ENCODE assay signal across 1 cellular context in the genomic region with DNA sequence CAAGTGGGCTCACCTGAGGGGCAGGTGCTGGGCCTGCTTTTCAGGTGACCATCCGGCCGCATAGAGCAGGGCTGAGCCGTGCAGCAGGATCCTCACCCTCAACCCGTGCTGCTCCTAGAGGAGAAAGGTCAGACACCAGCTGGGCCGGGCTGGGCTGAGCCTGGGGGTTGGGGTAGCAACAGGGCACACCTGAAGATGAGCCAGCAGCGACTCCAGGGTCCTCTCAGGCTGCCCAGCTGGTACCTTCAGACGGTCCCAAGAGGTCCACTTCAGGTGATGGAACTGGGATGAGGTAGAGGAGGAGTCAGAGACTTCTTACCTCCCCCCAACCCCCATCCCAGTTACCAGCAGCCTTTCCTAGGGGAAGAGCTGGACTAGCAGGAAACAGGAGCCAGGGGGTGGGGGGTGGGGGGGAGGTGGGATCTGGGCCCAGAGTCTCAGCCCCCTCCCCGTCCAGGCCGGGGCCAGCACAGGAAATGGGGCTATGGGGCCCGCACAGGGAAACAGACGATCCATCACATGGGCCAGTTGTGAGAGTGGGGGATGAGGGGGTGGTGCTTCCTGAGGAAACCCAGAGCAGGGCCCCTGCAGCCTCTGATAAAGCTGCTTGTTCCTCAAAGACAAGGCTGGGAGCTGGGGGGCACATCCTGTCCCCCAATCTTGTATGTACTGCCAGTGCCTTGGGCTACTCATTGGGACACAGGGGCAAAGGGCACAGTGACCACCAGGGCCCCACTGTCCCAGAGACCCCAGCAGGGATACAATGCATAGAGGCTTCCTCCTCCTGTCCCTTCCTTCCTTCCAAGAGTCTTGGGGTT.
TF ChIP-seq lines count a peak whose summit lies in the region.

No MANE protein-coding gene starts in this region.

TF ChIP-seq in K562, 482 proteins besides CTCF, POLR2A, EP300 and RAD21 (continues in another document):
- TF ChIP-seq CHCHD3 (CRISPR knock-in tag; IDR thresholded peaks at IDR 0.05) (no peak), MAFG (tag; conservative IDR thresholded peaks at IDR 0.05) (no peak), RCOR1 (IDR thresholded peaks at IDR 0.05; ENCODE audit: borderline replicate concordance in 1 of 2, low read depth in 2 of 2, low read length in 2 of 2) (0 out of 4 replicates have a peak, but pooled peaks of 1 of the 2 experiments have one; percentile 52), MLX (CRISPR knock-in tag; conservative IDR thresholded peaks at IDR 0.05) (no peak), IRF2 (CRISPR knock-in tag; IDR thresholded peaks at IDR 0.05) (no peak), PML (IDR thresholded peaks at IDR 0.05; ENCODE audit: low read length) (no peak), ZBTB7A (IDR thresholded peaks at IDR 0.05; ENCODE audit: borderline replicate concordance, control insufficient read depth, low read depth, low read length) (peak; percentile 68; the same call in 1 of the 2 replicates), RHOXF2B (CRISPR knock-in tag; conservative IDR thresholded peaks at IDR 0.05) (no peak), PHF20 (IDR thresholded peaks at IDR 0.05; ENCODE audit: partially characterized antibody) (no peak), PHF21A (IDR thresholded peaks at IDR 0.05; ENCODE audit: borderline replicate concordance, low read depth) (no peak), ZNF324 (CRISPR knock-in tag; IDR thresholded peaks at IDR 0.05) (no peak), ARID1B (IDR thresholded peaks at IDR 0.05) (peak; percentile 84), THAP12 (CRISPR knock-in tag; IDR thresholded peaks at IDR 0.05) (no peak), RAD51 (IDR thresholded peaks at IDR 0.05; ENCODE audit: borderline replicate concordance, low read depth) (no peak), THRA (IDR thresholded peaks at IDR 0.05) (no peak), SMARCB1 (IDR thresholded peaks at IDR 0.05; ENCODE audit: insufficient read length, low read depth) (no peak), ILK (tag; IDR thresholded peaks at IDR 0.05; ENCODE audit: borderline replicate concordance, low read depth) (no peak), ZBTB17 (CRISPR knock-in tag; IDR thresholded peaks at IDR 0.05) (no peak), TEAD4 (IDR thresholded peaks at IDR 0.05; ENCODE audit: low read length) (peak; percentile 55; the same call in 1 of the 2 replicates), TEAD4 (CRISPR knock-in tag; IDR thresholded peaks at IDR 0.05; ENCODE audit: borderline replicate concordance) (no peak), SOX6 (IDR thresholded peaks at IDR 0.05) (no peak), POLR2AphosphoS5 (IDR thresholded peaks at IDR 0.05; ENCODE audit: control insufficient read depth, insufficient read depth, low read depth, low read length) (peak; percentile 57; the same call in 1 of the 2 replicates), SMARCE1 (IDR thresholded peaks at IDR 0.05) (peak; percentile 35; the same call in 1 of the 2 replicates), ZNF695 (CRISPR knock-in tag; IDR thresholded peaks at IDR 0.05) (no peak), CCNT2 (IDR thresholded peaks at IDR 0.05; ENCODE audit: borderline replicate concordance, extremely low read depth, insufficient read length, low read depth, low read length) (peak; percentile 31), HNRNPL (IDR thresholded peaks at IDR 0.05; ENCODE audit: low read depth, low read length) (no peak), NCOA4 (IDR thresholded peaks at IDR 0.05; ENCODE audit: partially characterized antibody) (no peak), HDAC2 (IDR thresholded peaks at IDR 0.05) (no peak), ATF7 (IDR thresholded peaks at IDR 0.05) (no peak), ERF (CRISPR knock-in tag; IDR thresholded peaks at IDR 0.05) (no peak), HCFC1 (IDR thresholded peaks at IDR 0.05; ENCODE audit: low read depth, low read length) (no peak), GABPB1 (CRISPR knock-in tag; IDR thresholded peaks at IDR 0.05) (no peak), RBBP5 (IDR thresholded peaks at IDR 0.05; ENCODE audit: borderline replicate concordance, insufficient read depth, low read length, poor library complexity, severe bottlenecking) (no peak), ZNF778 (CRISPR knock-in tag; IDR thresholded peaks at IDR 0.05) (no peak), ZSCAN29 (IDR thresholded peaks at IDR 0.05) (no peak), HDAC6 (IDR thresholded peaks at IDR 0.05; ENCODE audit: low read depth, low read length) (no peak), RBM17 (IDR thresholded peaks at IDR 0.05; ENCODE audit: borderline replicate concordance, low read depth, low read length) (no peak), KHSRP (IDR thresholded peaks at IDR 0.05) (no peak)
- TF ChIP-seq, protein P1, sequence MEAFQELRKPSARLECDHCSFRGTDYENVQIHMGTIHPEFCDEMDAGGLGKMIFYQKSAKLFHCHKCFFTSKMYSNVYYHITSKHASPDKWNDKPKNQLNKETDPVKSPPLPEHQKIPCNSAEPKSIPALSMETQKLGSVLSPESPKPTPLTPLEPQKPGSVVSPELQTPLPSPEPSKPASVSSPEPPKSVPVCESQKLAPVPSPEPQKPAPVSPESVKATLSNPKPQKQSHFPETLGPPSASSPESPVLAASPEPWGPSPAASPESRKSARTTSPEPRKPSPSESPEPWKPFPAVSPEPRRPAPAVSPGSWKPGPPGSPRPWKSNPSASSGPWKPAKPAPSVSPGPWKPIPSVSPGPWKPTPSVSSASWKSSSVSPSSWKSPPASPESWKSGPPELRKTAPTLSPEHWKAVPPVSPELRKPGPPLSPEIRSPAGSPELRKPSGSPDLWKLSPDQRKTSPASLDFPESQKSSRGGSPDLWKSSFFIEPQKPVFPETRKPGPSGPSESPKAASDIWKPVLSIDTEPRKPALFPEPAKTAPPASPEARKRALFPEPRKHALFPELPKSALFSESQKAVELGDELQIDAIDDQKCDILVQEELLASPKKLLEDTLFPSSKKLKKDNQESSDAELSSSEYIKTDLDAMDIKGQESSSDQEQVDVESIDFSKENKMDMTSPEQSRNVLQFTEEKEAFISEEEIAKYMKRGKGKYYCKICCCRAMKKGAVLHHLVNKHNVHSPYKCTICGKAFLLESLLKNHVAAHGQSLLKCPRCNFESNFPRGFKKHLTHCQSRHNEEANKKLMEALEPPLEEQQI (IDR thresholded peaks at IDR 0.05), result no peak
- TF ChIP-seq, protein P2, sequence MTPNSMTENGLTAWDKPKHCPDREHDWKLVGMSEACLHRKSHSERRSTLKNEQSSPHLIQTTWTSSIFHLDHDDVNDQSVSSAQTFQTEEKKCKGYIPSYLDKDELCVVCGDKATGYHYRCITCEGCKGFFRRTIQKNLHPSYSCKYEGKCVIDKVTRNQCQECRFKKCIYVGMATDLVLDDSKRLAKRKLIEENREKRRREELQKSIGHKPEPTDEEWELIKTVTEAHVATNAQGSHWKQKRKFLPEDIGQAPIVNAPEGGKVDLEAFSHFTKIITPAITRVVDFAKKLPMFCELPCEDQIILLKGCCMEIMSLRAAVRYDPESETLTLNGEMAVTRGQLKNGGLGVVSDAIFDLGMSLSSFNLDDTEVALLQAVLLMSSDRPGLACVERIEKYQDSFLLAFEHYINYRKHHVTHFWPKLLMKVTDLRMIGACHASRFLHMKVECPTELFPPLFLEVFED (CRISPR knock-in tag; conservative IDR thresholded peaks at IDR 0.05), result no peak
- TF ChIP-seq, protein P3, sequence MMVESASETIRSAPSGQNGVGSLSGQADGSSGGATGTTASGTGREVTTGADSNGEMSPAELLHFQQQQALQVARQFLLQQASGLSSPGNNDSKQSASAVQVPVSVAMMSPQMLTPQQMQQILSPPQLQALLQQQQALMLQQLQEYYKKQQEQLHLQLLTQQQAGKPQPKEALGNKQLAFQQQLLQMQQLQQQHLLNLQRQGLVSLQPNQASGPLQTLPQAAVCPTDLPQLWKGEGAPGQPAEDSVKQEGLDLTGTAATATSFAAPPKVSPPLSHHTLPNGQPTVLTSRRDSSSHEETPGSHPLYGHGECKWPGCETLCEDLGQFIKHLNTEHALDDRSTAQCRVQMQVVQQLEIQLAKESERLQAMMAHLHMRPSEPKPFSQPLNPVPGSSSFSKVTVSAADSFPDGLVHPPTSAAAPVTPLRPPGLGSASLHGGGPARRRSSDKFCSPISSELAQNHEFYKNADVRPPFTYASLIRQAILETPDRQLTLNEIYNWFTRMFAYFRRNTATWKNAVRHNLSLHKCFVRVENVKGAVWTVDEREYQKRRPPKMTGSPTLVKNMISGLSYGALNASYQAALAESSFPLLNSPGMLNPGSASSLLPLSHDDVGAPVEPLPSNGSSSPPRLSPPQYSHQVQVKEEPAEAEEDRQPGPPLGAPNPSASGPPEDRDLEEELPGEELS (CRISPR knock-in tag; IDR thresholded peaks at IDR 0.05; ENCODE audit: borderline replicate concordance), result no peak
- TF ChIP-seq, protein P4, sequence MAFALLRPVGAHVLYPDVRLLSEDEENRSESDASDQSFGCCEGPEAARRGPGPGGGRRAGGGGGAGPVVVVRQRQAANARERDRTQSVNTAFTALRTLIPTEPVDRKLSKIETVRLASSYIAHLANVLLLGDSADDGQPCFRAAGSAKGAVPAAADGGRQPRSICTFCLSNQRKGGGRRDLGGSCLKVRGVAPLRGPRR (CRISPR knock-in tag; IDR thresholded peaks at IDR 0.05), result no peak
- TF ChIP-seq, protein P5, sequence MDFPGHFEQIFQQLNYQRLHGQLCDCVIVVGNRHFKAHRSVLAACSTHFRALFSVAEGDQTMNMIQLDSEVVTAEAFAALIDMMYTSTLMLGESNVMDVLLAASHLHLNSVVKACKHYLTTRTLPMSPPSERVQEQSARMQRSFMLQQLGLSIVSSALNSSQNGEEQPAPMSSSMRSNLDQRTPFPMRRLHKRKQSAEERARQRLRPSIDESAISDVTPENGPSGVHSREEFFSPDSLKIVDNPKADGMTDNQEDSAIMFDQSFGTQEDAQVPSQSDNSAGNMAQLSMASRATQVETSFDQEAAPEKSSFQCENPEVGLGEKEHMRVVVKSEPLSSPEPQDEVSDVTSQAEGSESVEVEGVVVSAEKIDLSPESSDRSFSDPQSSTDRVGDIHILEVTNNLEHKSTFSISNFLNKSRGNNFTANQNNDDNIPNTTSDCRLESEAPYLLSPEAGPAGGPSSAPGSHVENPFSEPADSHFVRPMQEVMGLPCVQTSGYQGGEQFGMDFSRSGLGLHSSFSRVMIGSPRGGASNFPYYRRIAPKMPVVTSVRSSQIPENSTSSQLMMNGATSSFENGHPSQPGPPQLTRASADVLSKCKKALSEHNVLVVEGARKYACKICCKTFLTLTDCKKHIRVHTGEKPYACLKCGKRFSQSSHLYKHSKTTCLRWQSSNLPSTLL (IDR thresholded peaks at IDR 0.05), result no peak
- TF ChIP-seq, protein P6, sequence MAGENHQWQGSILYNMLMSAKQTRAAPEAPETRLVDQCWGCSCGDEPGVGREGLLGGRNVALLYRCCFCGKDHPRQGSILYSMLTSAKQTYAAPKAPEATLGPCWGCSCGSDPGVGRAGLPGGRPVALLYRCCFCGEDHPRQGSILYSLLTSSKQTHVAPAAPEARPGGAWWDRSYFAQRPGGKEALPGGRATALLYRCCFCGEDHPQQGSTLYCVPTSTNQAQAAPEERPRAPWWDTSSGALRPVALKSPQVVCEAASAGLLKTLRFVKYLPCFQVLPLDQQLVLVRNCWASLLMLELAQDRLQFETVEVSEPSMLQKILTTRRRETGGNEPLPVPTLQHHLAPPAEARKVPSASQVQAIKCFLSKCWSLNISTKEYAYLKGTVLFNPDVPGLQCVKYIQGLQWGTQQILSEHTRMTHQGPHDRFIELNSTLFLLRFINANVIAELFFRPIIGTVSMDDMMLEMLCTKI (IDR thresholded peaks at IDR 0.05; ENCODE audit: partially characterized antibody), result no peak
- TF ChIP-seq, protein P7, sequence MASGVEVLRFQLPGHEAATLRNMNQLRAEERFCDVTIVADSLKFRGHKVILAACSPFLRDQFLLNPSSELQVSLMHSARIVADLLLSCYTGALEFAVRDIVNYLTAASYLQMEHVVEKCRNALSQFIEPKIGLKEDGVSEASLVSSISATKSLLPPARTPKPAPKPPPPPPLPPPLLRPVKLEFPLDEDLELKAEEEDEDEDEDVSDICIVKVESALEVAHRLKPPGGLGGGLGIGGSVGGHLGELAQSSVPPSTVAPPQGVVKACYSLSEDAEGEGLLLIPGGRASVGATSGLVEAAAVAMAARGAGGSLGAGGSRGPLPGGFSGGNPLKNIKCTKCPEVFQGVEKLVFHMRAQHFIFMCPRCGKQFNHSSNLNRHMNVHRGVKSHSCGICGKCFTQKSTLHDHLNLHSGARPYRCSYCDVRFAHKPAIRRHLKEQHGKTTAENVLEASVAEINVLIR (CRISPR knock-in tag; IDR thresholded peaks at IDR 0.05), result no peak
- TF ChIP-seq, protein P8, sequence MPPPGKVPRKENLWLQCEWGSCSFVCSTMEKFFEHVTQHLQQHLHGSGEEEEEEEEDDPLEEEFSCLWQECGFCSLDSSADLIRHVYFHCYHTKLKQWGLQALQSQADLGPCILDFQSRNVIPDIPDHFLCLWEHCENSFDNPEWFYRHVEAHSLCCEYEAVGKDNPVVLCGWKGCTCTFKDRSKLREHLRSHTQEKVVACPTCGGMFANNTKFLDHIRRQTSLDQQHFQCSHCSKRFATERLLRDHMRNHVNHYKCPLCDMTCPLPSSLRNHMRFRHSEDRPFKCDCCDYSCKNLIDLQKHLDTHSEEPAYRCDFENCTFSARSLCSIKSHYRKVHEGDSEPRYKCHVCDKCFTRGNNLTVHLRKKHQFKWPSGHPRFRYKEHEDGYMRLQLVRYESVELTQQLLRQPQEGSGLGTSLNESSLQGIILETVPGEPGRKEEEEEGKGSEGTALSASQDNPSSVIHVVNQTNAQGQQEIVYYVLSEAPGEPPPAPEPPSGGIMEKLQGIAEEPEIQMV (tag; conservative IDR thresholded peaks at IDR 0.05; ENCODE audit: low read depth), result no peak
